1 cellular context compared by ENCODE assay signal in genomic region chr2:216636570-216637450, GRCh38.
TF ChIP-seq lines count a peak whose summit lies in the region.

No MANE protein-coding gene starts in this region.

TF ChIP-seq in HepG2, 621 proteins besides CTCF, POLR2A, EP300 and RAD21 (continued from another document and continues in another):
- no peak for TF ChIP-seq GMEB2 (CRISPR knock-in tag; IDR thresholded peaks at IDR 0.05; ENCODE audit: low read depth)
- TF ChIP-seq ZHX2 (IDR thresholded peaks at IDR 0.05; ENCODE audit: low read depth) = no peak
- TF ChIP-seq ZHX2 (CRISPR knock-in tag; IDR thresholded peaks at IDR 0.05; ENCODE audit: borderline replicate concordance) = no peak
- TF ChIP-seq ZNF597 (CRISPR knock-in tag; IDR thresholded peaks at IDR 0.05) = no peak
- no peak for TF ChIP-seq LCORL (IDR thresholded peaks at IDR 0.05)
- TF ChIP-seq LCORL (CRISPR knock-in tag; IDR thresholded peaks at IDR 0.05) = peak; percentile 59
- no peak for TF ChIP-seq ZMAT5 (CRISPR knock-in tag; IDR thresholded peaks at IDR 0.05; ENCODE audit: borderline replicate concordance, low read depth)
- TF ChIP-seq ZNF234 (CRISPR knock-in tag; conservative IDR thresholded peaks at IDR 0.05) = no peak
- TF ChIP-seq TIGD3 (CRISPR knock-in tag; IDR thresholded peaks at IDR 0.05; ENCODE audit: borderline replicate concordance) = no peak
- no peak for TF ChIP-seq ZBTB4 (CRISPR knock-in tag; IDR thresholded peaks at IDR 0.05; ENCODE audit: borderline replicate concordance)
- TF ChIP-seq MED1 (CRISPR knock-in tag; IDR thresholded peaks at IDR 0.05) = peak; percentile 29; the same call in 1 of the 2 replicates
- no peak for TF ChIP-seq CREM (IDR thresholded peaks at IDR 0.05)
- no peak for TF ChIP-seq CREM (CRISPR knock-in tag; IDR thresholded peaks at IDR 0.05)
- no peak for TF ChIP-seq ZNF264 (CRISPR knock-in tag; IDR thresholded peaks at IDR 0.05)
- TF ChIP-seq HNRNPK (IDR thresholded peaks at IDR 0.05; ENCODE audit: low read depth, low read length, poor library complexity, severe bottlenecking) = no peak
- TF ChIP-seq SP5 (CRISPR knock-in tag; IDR thresholded peaks at IDR 0.05; ENCODE audit: borderline replicate concordance, low read depth) = peak; percentile 91
- no peak for TF ChIP-seq PLSCR1 (CRISPR knock-in tag; IDR thresholded peaks at IDR 0.05; ENCODE audit: borderline replicate concordance)
- peak; percentile 97 for TF ChIP-seq ZNF142 (CRISPR knock-in tag; IDR thresholded peaks at IDR 0.05)
- TF ChIP-seq FOXA3 (CRISPR knock-in tag; IDR thresholded peaks at IDR 0.05) = 0 out of 2 replicates have a peak, but pooled peaks have one; percentile 18
- no peak for TF ChIP-seq ZNF703 (CRISPR knock-in tag; IDR thresholded peaks at IDR 0.05; ENCODE audit: borderline replicate concordance)
- no peak for TF ChIP-seq PRDM4 (CRISPR knock-in tag; IDR thresholded peaks at IDR 0.05; ENCODE audit: borderline replicate concordance)
- no peak for TF ChIP-seq ERF (CRISPR knock-in tag; IDR thresholded peaks at IDR 0.05)
- no peak for TF ChIP-seq ZNF468 (CRISPR knock-in tag; IDR thresholded peaks at IDR 0.05)
- no peak for TF ChIP-seq KDM1A (CRISPR knock-in tag; IDR thresholded peaks at IDR 0.05)
- no peak for TF ChIP-seq ZBTB26 (CRISPR knock-in tag; IDR thresholded peaks at IDR 0.05; ENCODE audit: borderline replicate concordance)
